ENCODE assay signal across 8 cellular contexts in the genomic region with DNA sequence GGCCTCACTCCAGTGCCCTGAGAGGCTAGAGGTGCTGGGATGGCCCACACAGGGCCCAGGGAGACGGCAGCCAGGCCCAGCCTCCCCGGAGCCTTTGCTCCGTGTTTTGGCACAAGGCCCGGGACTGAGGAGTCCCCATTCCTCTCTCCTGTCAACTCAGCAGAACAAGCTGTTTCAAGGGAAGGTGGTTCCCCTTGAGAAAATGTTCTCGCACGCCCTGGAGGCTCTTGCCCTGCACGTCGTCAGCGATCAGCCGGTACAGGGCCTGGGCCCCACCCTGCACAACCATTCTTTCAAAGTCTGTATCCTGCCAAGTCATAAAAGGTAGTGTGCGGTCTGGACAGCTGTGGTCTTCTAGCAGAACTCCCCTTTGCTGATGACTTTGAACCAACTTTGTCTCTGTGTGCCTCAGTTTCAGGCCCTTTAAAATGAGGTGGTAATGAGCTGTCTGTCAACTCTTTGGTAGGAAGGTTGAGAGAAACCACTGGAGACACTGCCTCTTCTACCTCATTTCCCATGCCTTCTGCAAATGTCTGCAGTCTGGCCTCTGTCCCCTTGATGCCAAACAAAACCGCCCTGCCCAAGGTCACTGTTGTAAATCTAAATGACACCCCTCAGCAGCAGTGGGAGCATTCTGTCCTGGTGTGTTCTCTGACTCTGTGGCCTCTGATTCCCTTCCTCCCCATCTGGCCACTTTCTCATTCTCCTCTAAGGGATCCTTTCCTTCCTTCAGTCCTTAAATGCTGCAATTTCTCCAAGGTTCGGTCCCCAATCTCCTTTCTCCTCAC.
A peak's percentile ranks its signal among the peaks of the same experiment; 100 is the strongest.
DNase-seq lines count a peak whose midpoint lies in the region; ATAC-seq and TF ChIP-seq lines count a peak whose summit lies in the region.

No MANE protein-coding gene starts in this region.

- H3K27ac ChIP-seq in cardiac muscle cell: peak overlapping the region; percentile 24

- peak overlapping the region; percentile 77 for H3K27ac Mint-ChIP-seq in activated CD4-positive, alpha-beta memory T cell treated with anti-CD3 and anti-CD28 coated beads, Interleukin-2, amount 10 ng/mL, durations not matched to agents 7 days and 5 days

- no peaks in the 10 kb centered on the region for H3K9me3 ChIP-seq in cardiac muscle cell (ENCODE audit: low read depth)

- no peak for TF ChIP-seq CTCF in cardiac muscle cell (IDR thresholded peaks at IDR 0.05; ENCODE audit: low read depth, low read length)

- peak; percentile 27 for DNase-seq in GM19238 (ENCODE audit: insufficient read length, low spot score)
- peak; percentile 69 for DNase-seq in activated CD4-positive, alpha-beta memory T cell treated with anti-CD3 and anti-CD28 coated beads, Interleukin-2, amount 10 ng/mL, durations not matched to agents 7 days and 5 days
- DNase-seq in cardiac muscle cell (ENCODE audit: low read depth in 1 of 2, low spot score in 1 of 2): peak; percentile 43 to 56
- DNase-seq in stimulated activated CD4-positive, alpha-beta T cell treated with anti-CD3 and anti-CD28 coated beads, Interleukin-1b, Interleukin-23, amount 100 ng/mL, for 48 hours: peak; percentile 72
- no peak for DNase-seq in GOT3 (lab: John Stamatoyannopoulos, UW)
- DNase-seq in D341Med (ENCODE audit: low spot score): no peak

- no peaks in the 10 kb centered on the region for H3K36me3 ChIP-seq in cardiac muscle cell

- H3K9me3 Mint-ChIP-seq in activated CD4-positive, alpha-beta memory T cell treated with anti-CD3 and anti-CD28 coated beads, Interleukin-2, amount 10 ng/mL, durations not matched to agents 7 days and 5 days: no peaks in the 10 kb centered on the region

- no peaks in the 10 kb centered on the region for H3K36me3 Mint-ChIP-seq in activated CD4-positive, alpha-beta memory T cell treated with anti-CD3 and anti-CD28 coated beads, Interleukin-2, amount 10 ng/mL, durations not matched to agents 7 days and 5 days (ENCODE audit: low read depth)

- peak; percentile 76 for ATAC-seq in HG03039 (IDR thresholded peaks at IDR 0.05; ENCODE audit: unreplicated experiment)
- ATAC-seq in GM18861 (IDR thresholded peaks at IDR 0.05; ENCODE audit: unreplicated experiment): no peak

- peaks cover 11% of the 10 kb centered on the region for H3K4me1 ChIP-seq in cardiac muscle cell (ENCODE audit: low read depth)

- no peak overlapping the region for H3K4me3 ChIP-seq in cardiac muscle cell

- no peaks in the 10 kb centered on the region for H3K27me3 ChIP-seq in cardiac muscle cell

- POLR2A ChIA-PET in activated CD4-positive, alpha-beta memory T cell treated with anti-CD3 and anti-CD28 coated beads, Interleukin-2, amount 10 ng/mL, durations not matched to agents 7 days and 5 days (lab: Charles Lee): interaction anchor here (1.1 to 1.7 kb wide), 3 partner anchors 19 to 139 kb away, joined by 3 to 10 read pairs (median 3); a partner anchor contains a TSS

- peaks cover under 1% of the 10 kb centered on the region for H3K27me3 Mint-ChIP-seq in activated CD4-positive, alpha-beta memory T cell treated with anti-CD3 and anti-CD28 coated beads, Interleukin-2, amount 10 ng/mL, durations not matched to agents 7 days and 5 days

- CTCF ChIA-PET in activated CD4-positive, alpha-beta memory T cell treated with anti-CD3 and anti-CD28 coated beads, Interleukin-2, amount 10 ng/mL, durations not matched to agents 7 days and 5 days (lab: Charles Lee): no interaction called here

- no peak overlapping the region for H3K4me3 Mint-ChIP-seq in activated CD4-positive, alpha-beta memory T cell treated with anti-CD3 and anti-CD28 coated beads, Interleukin-2, amount 10 ng/mL, durations not matched to agents 7 days and 5 days

- H3K4me1 Mint-ChIP-seq in activated CD4-positive, alpha-beta memory T cell treated with anti-CD3 and anti-CD28 coated beads, Interleukin-2, amount 10 ng/mL, durations not matched to agents 7 days and 5 days: peaks cover 26% of the 10 kb centered on the region

Comparison
In these comparisons a context has a peak if more than half of its experiments do, and no peak if none do; other contexts are left out.
1. DNase-seq: peak in GM19238 (single experiment), activated CD4-positive, alpha-beta memory T cell treated with anti-CD3 and anti-CD28 coated beads, Interleukin-2, amount 10 ng/mL, durations not matched to agents 7 days and 5 days (single experiment), cardiac muscle cell (2 of 2) and stimulated activated CD4-positive, alpha-beta T cell treated with anti-CD3 and anti-CD28 coated beads, Interleukin-1b, Interleukin-23, amount 100 ng/mL, for 48 hours (single experiment); none in GOT3 (single experiment) and D341Med (single experiment).